In the genomic region with DNA sequence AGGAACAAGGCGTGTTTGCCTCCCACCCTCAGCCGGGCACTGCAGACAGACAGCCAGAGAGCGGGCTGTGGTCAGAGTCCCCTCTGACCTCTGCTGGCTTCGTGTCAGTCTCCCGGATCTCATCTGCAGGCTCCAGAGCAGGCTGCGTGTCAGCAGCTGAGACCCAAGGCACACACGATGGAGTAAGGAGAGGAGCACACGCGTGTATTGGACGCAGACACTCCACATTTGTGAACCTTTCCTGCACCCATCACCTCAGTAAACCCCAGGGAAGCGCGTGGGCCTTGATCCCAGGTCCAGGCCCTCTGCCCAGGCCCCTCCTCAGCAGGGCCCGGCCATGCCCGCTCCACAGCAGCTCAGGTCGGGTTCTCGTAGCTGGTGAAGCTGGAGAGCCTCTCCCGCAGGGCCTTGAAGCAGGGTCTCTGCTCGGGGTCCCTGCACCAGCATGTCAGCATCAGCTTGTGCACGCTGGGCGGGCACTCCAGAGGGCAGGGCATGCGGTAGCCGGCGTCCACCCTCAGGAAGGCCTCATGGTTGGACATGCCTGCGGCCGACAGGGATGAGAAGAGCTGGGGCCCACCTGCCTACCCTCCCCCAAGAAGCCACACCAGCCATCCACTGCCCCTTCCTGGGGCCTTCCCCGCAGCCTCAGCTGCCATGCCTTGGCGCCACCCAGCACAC, we compare ENCODE assay signal across 1 cellular context.
TF ChIP-seq lines count a peak whose summit lies in the region.

No MANE protein-coding gene starts in this region.

TF ChIP-seq in H1, 55 proteins besides CTCF, POLR2A, EP300 and RAD21:
- TF ChIP-seq SRF (IDR thresholded peaks at IDR 0.05; ENCODE audit: low read depth, low read length) (no peak), JUND (IDR thresholded peaks at IDR 0.05; ENCODE audit: low read length) (no peak), CHD1 (IDR thresholded peaks at IDR 0.05; ENCODE audit: low read depth, low read length) (no peak), GTF2F1 (IDR thresholded peaks at IDR 0.05; ENCODE audit: borderline replicate concordance, low read depth, low read length) (no peak), USF2 (IDR thresholded peaks at IDR 0.05; ENCODE audit: low read length) (no peak), POLR2AphosphoS5 (IDR thresholded peaks at IDR 0.05; ENCODE audit: low read depth, low read length) (no peak), SIRT6 (IDR thresholded peaks at IDR 0.05; ENCODE audit: low read length) (no peak), CTBP2 (IDR thresholded peaks at IDR 0.05; ENCODE audit: borderline replicate concordance, insufficient read depth, insufficient read length, low read length) (no peak), KDM1A (IDR thresholded peaks at IDR 0.05; ENCODE audit: borderline replicate concordance, low read length) (no peak), TCF12 (IDR thresholded peaks at IDR 0.05; ENCODE audit: low read depth, low read length) (no peak), BACH1 (IDR thresholded peaks at IDR 0.05; ENCODE audit: low read length) (no peak), RXRA (IDR thresholded peaks at IDR 0.05; ENCODE audit: insufficient read depth, low read depth, low read length) (no peak), YY1 (IDR thresholded peaks at IDR 0.05; ENCODE audit: low read depth, low read length) (no peak), EGR1 (IDR thresholded peaks at IDR 0.05; ENCODE audit: borderline replicate concordance, low read depth, low read length) (no peak), TAF7 (optimal IDR thresholded peaks at IDR 0.05; ENCODE audit: borderline replicate concordance, low read depth, low read length) (no peak), EZH2 (IDR thresholded peaks at IDR 0.05; ENCODE audit: low read depth, low read length, severe bottlenecking) (no peak), HDAC2 (IDR thresholded peaks at IDR 0.05; ENCODE audit: borderline replicate concordance in 1 of 2, low read depth in 2 of 2, low read length in 2 of 2) (no peak), CHD2 (IDR thresholded peaks at IDR 0.05; ENCODE audit: low read length) (no peak)
